In genomic region chr5:145246379-145246778, GRCh38 we compare ENCODE assay signal across 24 cellular contexts.
"Had no signal": no experiment of that assay in that cellular context is flagged by ENCODE, and none has a peak within 500 bp of the region (broad histone marks: within the 10 kb centered on the region; RNA-seq: fewer than 3 reads in every experiment).

No MANE protein-coding gene starts in this region.

- H3K9me3 Mint-ChIP-seq: activated CD4-positive, alpha-beta memory T cell treated with anti-CD3 and anti-CD28 coated beads for 36 hours; activated naive CD4-positive, alpha-beta T cell treated with anti-CD3 and anti-CD28 coated beads, Interleukin-2, amount 10 ng/mL, durations not matched to agents 7 days and 5 days; brain; dendritic cell treated with granulocyte-macrophage colony-stimulating factor and Interleukin-4, amounts not matched to agents 40 ng/mL and 50 ng/mL, for 4 days; stimulated activated naive CD8-positive, alpha-beta T cell treated with anti-CD3 and anti-CD28 coated beads, Interleukin-15, Interleukin-2, amounts not matched to agents 100 ng/mL and 50 ng/mL, for 24 hours had no signal

- H3K27me3 ChIP-seq: esophagus muscularis mucosa, gastrocnemius medialis, ovary, thyroid gland had no signal

- H3K9me3 ChIP-seq: esophagus muscularis mucosa, gastrocnemius medialis, left ventricle myocardium inferior, ovary, thyroid gland had no signal

- H3K4me1 ChIP-seq: gastrocnemius medialis, left ventricle myocardium inferior, thyroid gland had no signal

- H3K27ac ChIP-seq: esophagus muscularis mucosa, gastrocnemius medialis, left ventricle myocardium inferior, ovary, thyroid gland had no signal

- H3K36me3 Mint-ChIP-seq: activated CD4-positive, alpha-beta memory T cell treated with anti-CD3 and anti-CD28 coated beads for 36 hours; activated naive CD4-positive, alpha-beta T cell treated with anti-CD3 and anti-CD28 coated beads, Interleukin-2, amount 10 ng/mL, durations not matched to agents 7 days and 5 days; brain; natural killer cell had no signal

- H3K27me3 Mint-ChIP-seq: activated CD4-positive, alpha-beta memory T cell treated with anti-CD3 and anti-CD28 coated beads for 36 hours; activated naive CD4-positive, alpha-beta T cell treated with anti-CD3 and anti-CD28 coated beads, Interleukin-2, amount 10 ng/mL, durations not matched to agents 7 days and 5 days; dendritic cell treated with granulocyte-macrophage colony-stimulating factor and Interleukin-4, amounts not matched to agents 40 ng/mL and 50 ng/mL, for 4 days; stimulated activated naive CD8-positive, alpha-beta T cell treated with anti-CD3 and anti-CD28 coated beads, Interleukin-15, Interleukin-2, amounts not matched to agents 100 ng/mL and 50 ng/mL, for 24 hours; T-helper 17 cell had no signal

- DNase-seq: activated CD4-positive, alpha-beta memory T cell treated with anti-CD3 and anti-CD28 coated beads for 36 hours; activated CD4-positive, alpha-beta T cell treated with anti-CD3 and anti-CD28 coated beads for 4 hours; activated CD4-positive, CD25-positive, alpha-beta regulatory T cell; activated effector memory CD4-positive, alpha-beta T cell treated with Interleukin-2 at 50 U/mL for 16 hours; activated naive CD4-positive, alpha-beta T cell treated with anti-CD3 and anti-CD28 coated beads, Interleukin-2, amount 10 ng/mL, durations not matched to agents 7 days and 5 days; activated T-cell treated with anti-CD3 and anti-CD28 coated beads, Interleukin-2, amount 50 U/mL, for 72 hours; aorta; caudate nucleus; effector CD8-positive, alpha-beta T cell; gastrocnemius medialis; hippocampal formation; left ventricle myocardium inferior; midbrain; natural killer cell; ovary; right cardiac atrium; stimulated activated CD4-positive, alpha-beta T cell treated with anti-CD3 and anti-CD28 coated beads, Interleukin-1b, Interleukin-23, amount 100 ng/mL, for 48 hours; substantia nigra; T-helper 17 cell; thyroid gland had no signal

- H3K4me1 Mint-ChIP-seq: activated naive CD4-positive, alpha-beta T cell treated with anti-CD3 and anti-CD28 coated beads, Interleukin-2, amount 10 ng/mL, durations not matched to agents 7 days and 5 days; natural killer cell; T-helper 17 cell had no signal

- H3K36me3 ChIP-seq: esophagus muscularis mucosa, gastrocnemius medialis, left ventricle myocardium inferior, ovary, thyroid gland had no signal

- H3K4me3 ChIP-seq: esophagus muscularis mucosa, gastrocnemius medialis, left ventricle myocardium inferior, ovary, thyroid gland had no signal

- H3K4me3 Mint-ChIP-seq: activated CD4-positive, alpha-beta memory T cell treated with anti-CD3 and anti-CD28 coated beads for 36 hours; activated naive CD4-positive, alpha-beta T cell treated with anti-CD3 and anti-CD28 coated beads, Interleukin-2, amount 10 ng/mL, durations not matched to agents 7 days and 5 days; activated T-cell treated with anti-CD3 and anti-CD28 coated beads, Interleukin-2, amount 50 U/mL, for 72 hours; brain; dendritic cell treated with granulocyte-macrophage colony-stimulating factor and Interleukin-4, amounts not matched to agents 40 ng/mL and 50 ng/mL, for 4 days; natural killer cell; stimulated activated naive CD8-positive, alpha-beta T cell treated with anti-CD3 and anti-CD28 coated beads, Interleukin-15, Interleukin-2, amounts not matched to agents 100 ng/mL and 50 ng/mL, for 24 hours; T-helper 17 cell had no signal

- H3K27ac Mint-ChIP-seq: activated CD4-positive, alpha-beta memory T cell treated with anti-CD3 and anti-CD28 coated beads for 36 hours; activated naive CD4-positive, alpha-beta T cell treated with anti-CD3 and anti-CD28 coated beads, Interleukin-2, amount 10 ng/mL, durations not matched to agents 7 days and 5 days; activated T-cell treated with anti-CD3 and anti-CD28 coated beads, Interleukin-2, amount 50 U/mL, for 72 hours; brain; dendritic cell treated with granulocyte-macrophage colony-stimulating factor and Interleukin-4, amounts not matched to agents 40 ng/mL and 50 ng/mL, for 4 days; natural killer cell; stimulated activated naive CD8-positive, alpha-beta T cell treated with anti-CD3 and anti-CD28 coated beads, Interleukin-15, Interleukin-2, amounts not matched to agents 100 ng/mL and 50 ng/mL, for 24 hours; T-helper 17 cell had no signal

- ATAC-seq: activated T-cell treated with anti-CD3 and anti-CD28 coated beads, Interleukin-2, amount 50 U/mL, for 72 hours; gastrocnemius medialis; natural killer cell; right cardiac atrium; T-helper 17 cell had no signal
